10 cellular contexts compared by ENCODE assay signal in genomic region chr6:134041093-134041492, GRCh38. TPM values are rescaled to one million over a fixed set of nuclear protein-coding genes. Genes with fewer than 3 reads are reported as not detected.
DNase-seq lines count a peak whose midpoint lies in the region; ATAC-seq and TF ChIP-seq lines count a peak whose summit lies in the region.
"Had no signal": no experiment of that assay in that cellular context is flagged by ENCODE, and none has a peak within 500 bp of the region (broad histone marks: within the 10 kb centered on the region; RNA-seq: fewer than 3 reads in every experiment).

No MANE protein-coding gene starts in this region.

- peak overlapping the region; percentile 65 for H3K27ac Mint-ChIP-seq in chondrocyte (ENCODE audit: unreplicated experiment)
- H3K27ac Mint-ChIP-seq in glutamatergic neuron (ENCODE audit: unreplicated experiment): no peak overlapping the region
- H3K27ac Mint-ChIP-seq: nephron had no signal

- no peak overlapping the region for H2AFZ ChIP-seq in HCT116 (ENCODE audit: low read depth, low read length, poor library complexity, severe bottlenecking)

- no TSS peak for BruUV-seq in HCT116 (replicated peaks; lab: Mats Ljungman, UMichigan)

- no peaks in the 10 kb centered on the region for H3K36me3 ChIP-seq in HCT116 (ENCODE audit: control insufficient read depth in 1 of 2, insufficient read depth in 2 of 2, low read length in 2 of 2)
- no peaks in the 10 kb centered on the region for H3K36me3 ChIP-seq in lower lobe of right lung

- H3K9ac ChIP-seq in HCT116 (ENCODE audit: low read length): no peak overlapping the region

- POLR2A ChIA-PET in HCT116 (lab: Charles Lee): no interaction called here

- H3K4me3 Mint-ChIP-seq in chondrocyte (ENCODE audit: unreplicated experiment) (no peak overlapping the region), glutamatergic neuron (ENCODE audit: unreplicated experiment) (no peak overlapping the region)
- H3K4me3 Mint-ChIP-seq: nephron had no signal

- H3K36me3 Mint-ChIP-seq in chondrocyte (ENCODE audit: low read depth) (peaks cover 2% of the 10 kb centered on the region), glutamatergic neuron (ENCODE audit: unreplicated experiment) (no peaks in the 10 kb centered on the region)

- H3K9me2 ChIP-seq in HCT116 (ENCODE audit: insufficient read depth): no peaks in the 10 kb centered on the region

- H3K9me3 Mint-ChIP-seq in chondrocyte (ENCODE audit: low read depth) (no peaks in the 10 kb centered on the region), glutamatergic neuron (ENCODE audit: unreplicated experiment) (peaks cover 1% of the 10 kb centered on the region)

- H3K27me3 ChIP-seq in HCT116 (ENCODE audit: insufficient read depth, low read length): no peaks in the 10 kb centered on the region
- H3K27me3 ChIP-seq in lower lobe of right lung (ENCODE audit: low read depth): no peaks in the 10 kb centered on the region

- no peaks in the 10 kb centered on the region for H4K20me1 ChIP-seq in HCT116 (ENCODE audit: insufficient read depth)

- H3K9me3 ChIP-seq in HCT116 (ENCODE audit: control insufficient read depth in 1 of 2, insufficient read depth in 1 of 2, low read depth in 1 of 2, low read length in 2 of 2) (no peaks in the 10 kb centered on the region), lower lobe of right lung (no peaks in the 10 kb centered on the region)

- H3K4me1 Mint-ChIP-seq in chondrocyte (ENCODE audit: low read depth): peaks cover 17% of the 10 kb centered on the region
- no peaks in the 10 kb centered on the region for H3K4me1 Mint-ChIP-seq in glutamatergic neuron (ENCODE audit: low read depth, unreplicated experiment)

- peak overlapping the region; percentile 68 for H3K4me2 ChIP-seq in HCT116 (ENCODE audit: low read length)

- CTCF ChIA-PET in HCT116 (lab: Charles Lee): no interaction called here

- H3K27ac ChIP-seq in HCT116 (ENCODE audit: low read depth, low read length): no peak overlapping the region
- H3K27ac ChIP-seq in lower lobe of right lung: no peak overlapping the region

- no peak for TF ChIP-seq POLR2A in HCT116 (IDR thresholded peaks at IDR 0.05; ENCODE audit: borderline replicate concordance, extremely low read depth, insufficient read depth, insufficient read length)

- DNase-seq in HCT116 (ENCODE audit: low read depth, low spot score) (peak; percentile 35), NCI-H345 (lab: John Stamatoyannopoulos, UW) (peak; percentile 70), chondrocyte (ENCODE audit: low spot score) (no peak), renal cortical epithelial cell (ENCODE audit: low read depth) (peak; percentile 54), glutamatergic neuron (no peak), lower lobe of right lung (no peak)
- DNase-seq: activated CD8-positive, alpha-beta memory T cell treated with anti-CD3 and anti-CD28 coated beads, Interleukin-2, amount 50 U/mL, for 4 hours had no signal

- TF ChIP-seq RAD21 in HCT116 (IDR thresholded peaks at IDR 0.05; ENCODE audit: low read depth): no peak

- TF ChIP-seq CTCF in HCT116 (IDR thresholded peaks at IDR 0.05 in 2 of 3, conservative IDR thresholded peaks at IDR 0.05 in 1 of 3; ENCODE audit: borderline replicate concordance in 1 of 3, insufficient read depth in 1 of 3, low read depth in 2 of 3, low read length in 2 of 3) (no peak), chondrocyte (IDR thresholded peaks at IDR 0.05) (no peak), glutamatergic neuron (IDR thresholded peaks at IDR 0.05; ENCODE audit: partially characterized antibody, unreplicated experiment) (no peak), lower lobe of right lung (IDR thresholded peaks at IDR 0.05) (no peak)

- H3K4me3 ChIP-seq in HCT116 (replicated peaks in 1 of 2; ENCODE audit: low read depth in 1 of 2, low read length in 2 of 2) (peak overlapping the region in 1 of 2 experiments; percentile 6; a peak in 1 of 4 replicates), lower lobe of right lung (no peak overlapping the region)

- peaks cover 19 to 24% of the 10 kb centered on the region in 2 experiments for H3K4me1 ChIP-seq in HCT116 (ENCODE audit: control insufficient read depth in 1 of 2, insufficient read depth in 2 of 2, low read length in 2 of 2)
- H3K4me1 ChIP-seq in lower lobe of right lung: no peaks in the 10 kb centered on the region

- peak; percentile 74 for ATAC-seq in HCT116
- no peak for ATAC-seq in HG03039 (IDR thresholded peaks at IDR 0.05; ENCODE audit: unreplicated experiment)
- no peak for ATAC-seq in lower lobe of right lung

- intact Hi-C loops in HCT116 (cut with micrococcal nuclease): no loop called here
- intact Hi-C loops in lower lobe of right lung (cut with DNase I): no loop called here

- H3K27me3 Mint-ChIP-seq in chondrocyte (ENCODE audit: low read depth): no peaks in the 10 kb centered on the region
- no peaks in the 10 kb centered on the region for H3K27me3 Mint-ChIP-seq in glutamatergic neuron (ENCODE audit: unreplicated experiment)

- H3K79me2 ChIP-seq in HCT116 (ENCODE audit: insufficient read depth, low read length): no peaks in the 10 kb centered on the region

- RAD21 ChIA-PET in HCT116 (lab: Charles Lee; ENCODE audit: low non-redundant PET in 1 of 2, low total read pairs in 2 of 2, uncharacterized antibody in 2 of 2, unreplicated experiment in 2 of 2): no interaction called here

TF ChIP-seq in HCT116, 20 proteins besides CTCF, POLR2A, EP300 and RAD21:
- TF ChIP-seq CBX3 (IDR thresholded peaks at IDR 0.05; ENCODE audit: low read depth) (peak; percentile 12; the same call in 1 of the 2 replicates), FOSL1 (IDR thresholded peaks at IDR 0.05; ENCODE audit: low read depth) (peak; percentile 62; the same call in 1 of the 2 replicates), ATF3 (IDR thresholded peaks at IDR 0.05) (no peak), EZH2 (IDR thresholded peaks at IDR 0.05) (no peak), ZBTB33 (IDR thresholded peaks at IDR 0.05; ENCODE audit: extremely low read depth, insufficient replicate concordance, low read length) (no peak), EZH2phosphoT487 (IDR thresholded peaks at IDR 0.05; ENCODE audit: borderline replicate concordance) (no peak), YY1 (IDR thresholded peaks at IDR 0.05; ENCODE audit: extremely low read depth, insufficient replicate concordance, low read depth, low read length) (no peak), CEBPB (IDR thresholded peaks at IDR 0.05; ENCODE audit: low read depth) (peak; percentile 78), JUND (IDR thresholded peaks at IDR 0.05) (peak; percentile 67), SIN3A (IDR thresholded peaks at IDR 0.05; ENCODE audit: low read depth) (no peak)

RNA-seq across cellular contexts. Expression of gene SLC2A12, which starts 11.3 kb away (rescaled TPM):
- total RNA-seq in HCT116 (2021; ENCODE audit: unreplicated experiment) (2.1 TPM), chondrocyte (1.6 to 5.6 TPM (median 2.0 TPM) in 3 replicates), renal cortical epithelial cell (1.8 and 3.6 TPM in 2 replicates), glutamatergic neuron (ENCODE audit: unreplicated experiment) (0.12 TPM), lower lobe of right lung (6.6 TPM)
- 1.7 and 2.5 TPM in 2 replicates for polyA plus RNA-seq in HCT116 (2012)
- total RNA-seq: T-helper 2 cell treated with Interferon-gamma antibody and Interleukin-4, amounts not matched to agents 100 ng/mL and 5 ng/mL, for 36 hours had no signal

Comparison
In these comparisons a context has a peak if more than half of its experiments do, and no peak if none do; other contexts are left out.
1. DNase-seq: peak in HCT116 (single experiment), NCI-H345 (single experiment) and renal cortical epithelial cell (single experiment); none in chondrocyte (single experiment), glutamatergic neuron (single experiment) and lower lobe of right lung (single experiment).